8 cellular contexts compared by ENCODE assay signal in the genomic region with DNA sequence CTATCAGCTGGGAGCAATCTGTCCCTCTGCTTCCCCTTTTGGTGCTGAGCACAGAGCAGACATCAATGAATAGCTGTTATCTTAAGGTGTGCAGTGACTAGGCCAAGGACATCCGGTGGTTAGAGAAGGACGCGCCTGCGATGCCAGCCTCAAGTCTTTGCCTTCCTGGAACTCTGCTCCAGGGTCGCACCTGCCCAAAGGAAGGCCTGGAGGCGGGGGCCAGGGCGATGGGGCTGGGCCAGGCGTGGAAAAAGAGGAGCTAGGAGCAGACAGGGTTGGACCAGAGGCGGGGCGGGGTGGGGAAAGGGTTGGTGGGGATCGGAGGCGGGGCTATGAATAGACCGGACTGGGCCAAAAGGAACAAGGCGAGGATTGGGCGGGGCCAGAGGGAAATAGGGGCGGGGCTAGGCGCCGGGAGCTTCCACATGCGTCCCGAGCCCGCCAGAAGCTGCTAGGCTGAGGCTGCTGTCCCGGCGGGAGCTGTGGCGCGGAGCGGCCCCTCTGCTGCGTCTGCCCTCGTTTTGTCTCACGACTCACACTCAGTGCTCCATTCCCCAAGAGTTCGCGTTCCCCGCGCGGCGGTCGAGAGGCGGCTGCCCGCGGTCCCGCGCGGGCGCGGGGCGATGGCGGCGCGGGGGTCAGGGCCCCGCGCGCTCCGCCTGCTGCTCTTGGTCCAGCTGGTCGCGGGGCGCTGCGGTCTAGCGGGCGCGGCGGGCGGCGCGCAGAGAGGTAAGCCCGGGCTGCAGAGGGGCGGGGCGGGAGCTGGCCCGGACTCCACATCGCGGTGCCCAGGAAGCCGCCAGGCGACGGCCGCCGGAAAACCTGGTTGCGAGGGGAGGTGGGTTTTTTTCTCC. TPM values are rescaled to one million over a fixed set of nuclear protein-coding genes. Genes with fewer than 3 reads are reported as not detected.
A peak's percentile ranks its signal among the peaks of the same experiment; 100 is the strongest.
DNase-seq lines count a peak whose midpoint lies in the region; ATAC-seq and TF ChIP-seq lines count a peak whose summit lies in the region.

TSS of gene CHRNA5 (plus strand) at position 424 of the 854 bp plus-strand sequence. CDS start at position 624, 200 bp downstream.

- WGBS in ovary, 3 donors: 0 to 1% (median 0%) methylated on average over 33 to 75 of the region's 75 CpGs
- 1% methylated on average over 41 to 43 of the region's 75 CpGs for WGBS in tibial nerve, 2 donors

- H3K36me3 ChIP-seq in ovary (no peaks in the 10 kb centered on the region), tibial nerve (no peaks in the 10 kb centered on the region)

- intact Hi-C loops in ovary (cut with DNase I): no loop called here

- TF ChIP-seq CTCF in LNCaP clone FGC (IDR thresholded peaks at IDR 0.05; ENCODE audit: control insufficient read depth, extremely low read depth, insufficient read depth) (no peak), foreskin keratinocyte (conservative IDR thresholded peaks at IDR 0.05) (no peak), ovary (IDR thresholded peaks at IDR 0.05) (no peak), tibial nerve (IDR thresholded peaks at IDR 0.05) (no peak)

- TF ChIP-seq POLR2A in ovary (IDR thresholded peaks at IDR 0.05) (no peak), tibial nerve (IDR thresholded peaks at IDR 0.05) (no peak)

- ATAC-seq in GM21825 (IDR thresholded peaks at IDR 0.05; ENCODE audit: unreplicated experiment) (peak; percentile 70), foreskin keratinocyte (peak; percentile 92)

- H3K27ac ChIP-seq in foreskin keratinocyte (no peak within 1 kb of the TSS), ovary (peak within 1 kb of the TSS in 1 of 2 donors; percentile 47), tibial nerve (no peak within 1 kb of the TSS)

- H3K27me3 ChIP-seq in foreskin keratinocyte (no peaks in the 10 kb centered on the region), ovary (no peaks in the 10 kb centered on the region), tibial nerve (peaks cover 0 to 54% of the 10 kb centered on the region in 2 donors)

- peak within 1 kb of the TSS; percentile 77 for H3K4me3 ChIP-seq in LNCaP clone FGC (ENCODE audit: low read depth, low read length)
- peak within 1 kb of the TSS; percentile 42 for H3K4me3 ChIP-seq in ovary
- peak within 1 kb of the TSS; percentile 30 to 62 (median 45) for H3K4me3 ChIP-seq in tibial nerve

- peak; percentile 30 for DNase-seq in DMS153 treated with DMSO at 0.1 percent for 48 hours (lab: John Stamatoyannopoulos, UW; ENCODE audit: unreplicated experiment)
- peak; percentile 72 for DNase-seq in LNCaP clone FGC (ENCODE audit: low read depth)
- peak; percentile 81 for DNase-seq in RPMI8226
- peak; percentile 65 for DNase-seq in activated T-helper 9 cell treated with anti-CD3 and anti-CD28 coated beads, Interleukin-2, amount 50 U/mL, for 16 hours (ENCODE audit: low read depth)
- DNase-seq in foreskin keratinocyte: peak; percentile 40 to 73
- DNase-seq in ovary: peak; percentile 59 to 95 (median 89)
- peak; percentile 44 to 82 for DNase-seq in tibial nerve (ENCODE audit: low spot score in 2 of 2)

- no peak for TF ChIP-seq EP300 in ovary (IDR thresholded peaks at IDR 0.05)
- TF ChIP-seq EP300 in tibial nerve (IDR thresholded peaks at IDR 0.05): no peak

- no peaks in the 10 kb centered on the region for H3K9me3 ChIP-seq in ovary
- H3K9me3 ChIP-seq in tibial nerve: no peaks in the 10 kb centered on the region

- peaks cover 3% of the 10 kb centered on the region for H3K4me1 ChIP-seq in foreskin keratinocyte
- peaks cover 2% of the 10 kb centered on the region for H3K4me1 ChIP-seq in ovary (ENCODE audit: insufficient read depth)
- H3K4me1 ChIP-seq in tibial nerve: peaks cover 0 to 16% (median 2%) of the 10 kb centered on the region in 4 donors

RNA-seq across cellular contexts. Expression of gene CHRNA5, which starts in this region (rescaled TPM):
- 12.0 and 13.0 TPM in 2 replicates for total RNA-seq in foreskin keratinocyte
- 10.0 and 12.0 TPM in 2 replicates for polyA plus RNA-seq in foreskin keratinocyte
- total RNA-seq in ovary: 1 to 10 TPM in 3 of 7 donors, under 1 TPM in 4; 0.42 to 2.2 (median 0.72) TPM
- 1 to 10 TPM in 1 of 2 donors, under 1 TPM in 1; 0.74 to 1.6 TPM for polyA plus RNA-seq in ovary
- 1 to 10 TPM in 2 of 4 donors, under 1 TPM in 2; 0.84 to 3.0 (median 1.3) TPM for total RNA-seq in tibial nerve

Comparison
In these comparisons a context has a peak if more than half of its experiments do, and no peak if none do; other contexts are left out.
1. DNase-seq: peak in every context shown above with its lines; median percentile 89 in ovary; 81 in RPMI8226; 72 in LNCaP clone FGC; 65 in activated T-helper 9 cell treated with anti-CD3 and anti-CD28 coated beads, Interleukin-2, amount 50 U/mL, for 16 hours; 63 in tibial nerve; 56 in foreskin keratinocyte; 30 in DMS153 treated with DMSO at 0.1 percent for 48 hours.